ENCODE assay signal across 24 cellular contexts in genomic region chr18:38644875-38645641, GRCh38.
"Had no signal": no experiment of that assay in that cellular context is flagged by ENCODE, and none has a peak within 500 bp of the region (broad histone marks: within the 10 kb centered on the region; RNA-seq: fewer than 3 reads in every experiment).

No MANE protein-coding gene starts in this region.

- H3K36me3 Mint-ChIP-seq: activated naive CD4-positive, alpha-beta T cell treated with anti-CD3 and anti-CD28 coated beads, Interleukin-2, amount 50 U/mL, for 24 hours; natural killer cell treated with Interleukin-12 subunit alpha and Interleukin-12 subunit beta and Interleukin-15 and Interleukin-18, amount 100 ng/mL, for 72 hours had no signal

- H3K9me3 ChIP-seq: adrenal gland, body of pancreas, testis, transverse colon had no signal

- H3K36me3 ChIP-seq: adrenal gland, heart right ventricle, left lung, lower lobe of right lung, spleen, transverse colon had no signal

- H3K4me3 ChIP-seq: adrenal gland, body of pancreas, coronary artery, dorsolateral prefrontal cortex, heart right ventricle, left lung, lower lobe of right lung, mucosa of descending colon, spleen, testis, transverse colon had no signal

- H3K4me1 Mint-ChIP-seq: activated naive CD4-positive, alpha-beta T cell treated with anti-CD3 and anti-CD28 coated beads, Interleukin-2, amount 50 U/mL, for 24 hours had no signal

- H3K27ac Mint-ChIP-seq: activated naive CD4-positive, alpha-beta T cell treated with anti-CD3 and anti-CD28 coated beads, Interleukin-2, amount 50 U/mL, for 24 hours; effector memory CD8-positive, alpha-beta T cell; natural killer cell treated with Interleukin-12 subunit alpha and Interleukin-12 subunit beta and Interleukin-15 and Interleukin-18, amount 100 ng/mL, for 72 hours had no signal

- H3K27ac ChIP-seq: adrenal gland, body of pancreas, coronary artery, dorsolateral prefrontal cortex, heart right ventricle, left lung, lower lobe of right lung, spleen, testis, transverse colon had no signal

- H3K4me3 Mint-ChIP-seq: activated naive CD4-positive, alpha-beta T cell treated with anti-CD3 and anti-CD28 coated beads, Interleukin-2, amount 50 U/mL, for 24 hours; effector memory CD8-positive, alpha-beta T cell; natural killer cell treated with Interleukin-12 subunit alpha and Interleukin-12 subunit beta and Interleukin-15 and Interleukin-18, amount 100 ng/mL, for 72 hours had no signal

- ATAC-seq: body of pancreas; effector memory CD8-positive, alpha-beta T cell; esophagus mucosa; heart right ventricle; left lung; lower lobe of right lung; mucosa of descending colon; natural killer cell treated with Interleukin-12 subunit alpha and Interleukin-12 subunit beta and Interleukin-15 and Interleukin-18, amount 100 ng/mL, for 72 hours; stimulated activated naive CD8-positive, alpha-beta T cell treated with anti-CD3 and anti-CD28 coated beads, Interleukin-15, Interleukin-2, amounts not matched to agents 100 U/mL and 50 U/mL, for 24 hours had no signal

- H3K27me3 Mint-ChIP-seq: activated naive CD4-positive, alpha-beta T cell treated with anti-CD3 and anti-CD28 coated beads, Interleukin-2, amount 50 U/mL, for 24 hours; effector memory CD8-positive, alpha-beta T cell; natural killer cell treated with Interleukin-12 subunit alpha and Interleukin-12 subunit beta and Interleukin-15 and Interleukin-18, amount 100 ng/mL, for 72 hours had no signal

- H3K27me3 ChIP-seq: adrenal gland, body of pancreas, heart right ventricle, left lung, spleen, testis, transverse colon had no signal

- H3K9me3 Mint-ChIP-seq: activated naive CD4-positive, alpha-beta T cell treated with anti-CD3 and anti-CD28 coated beads, Interleukin-2, amount 50 U/mL, for 24 hours; effector memory CD8-positive, alpha-beta T cell had no signal

- DNase-seq: activated CD8-positive, alpha-beta memory T cell treated with anti-CD3 and anti-CD28 coated beads for 24 hours; activated effector memory CD4-positive, alpha-beta T cell treated with anti-CD3 and anti-CD28 coated beads, Interleukin-2, amount 50 U/mL, for 16 hours; adrenal gland; aorta; body of pancreas; dorsolateral prefrontal cortex; effector memory CD8-positive, alpha-beta T cell; foreskin fibroblast; heart right ventricle; left lung; lower lobe of right lung; mesendoderm; mucosa of descending colon; posterior cingulate gyrus; right cardiac atrium; spleen; stimulated activated naive CD8-positive, alpha-beta T cell treated with anti-CD3 and anti-CD28 coated beads, Interleukin-15, Interleukin-2, amounts not matched to agents 100 U/mL and 50 U/mL, for 24 hours; T-helper 2 cell; testis; transverse colon had no signal

- H3K4me1 ChIP-seq: adrenal gland, body of pancreas, left lung, lower lobe of right lung, spleen, testis, transverse colon had no signal
